Comparison of ENCODE assay signal across 22 cellular contexts in the genomic region with DNA sequence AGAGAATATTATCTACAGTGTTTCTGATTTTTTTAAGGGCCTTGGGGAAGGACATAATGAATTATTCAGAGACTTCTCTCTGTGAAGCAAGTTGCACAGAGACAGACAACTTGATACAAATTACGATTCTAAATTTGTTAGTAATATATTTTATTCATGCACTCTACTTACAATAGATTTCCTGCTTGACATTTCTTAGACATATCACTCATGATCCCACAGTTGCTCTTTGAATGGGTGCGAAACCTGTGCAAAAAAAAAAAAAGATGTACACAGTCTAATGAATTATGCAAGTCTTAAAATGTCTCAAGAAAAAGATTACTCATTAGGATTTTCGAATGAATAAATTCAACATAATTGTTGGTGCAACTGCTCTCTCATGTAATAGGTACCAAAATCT.
"Had no signal": no experiment of that assay in that cellular context is flagged by ENCODE, and none has a peak within 500 bp of the region (broad histone marks: within the 10 kb centered on the region; RNA-seq: fewer than 3 reads in every experiment).

No MANE protein-coding gene starts in this region.

- H3K4me3 Mint-ChIP-seq: effector memory CD8-positive, alpha-beta T cell; naive thymus-derived CD8-positive, alpha-beta T cell; nephron progenitor cell; stimulated activated memory B cell treated with anti-CD40 and anti-IgM and Interleukin-4, amounts not matched to agents 10 μg/mL and 1 μg/mL and 100 μg/mL, for 72 hours; stimulated activated naive CD8-positive, alpha-beta T cell treated with anti-CD3 and anti-CD28 coated beads, Interleukin-15, Interleukin-2, amounts not matched to agents 100 ng/mL and 50 ng/mL, for 24 hours had no signal

- H3K4me1 Mint-ChIP-seq: nephron progenitor cell; stimulated activated memory B cell treated with anti-CD40 and anti-IgM and Interleukin-4, amounts not matched to agents 10 μg/mL and 1 μg/mL and 100 μg/mL, for 72 hours had no signal

- H3K36me3 Mint-ChIP-seq: stimulated activated memory B cell treated with anti-CD40 and anti-IgM and Interleukin-4, amounts not matched to agents 10 μg/mL and 1 μg/mL and 100 μg/mL, for 72 hours had no signal

- H3K27ac ChIP-seq: esophagus squamous epithelium, gastrocnemius medialis, lower lobe of right lung, ovary, psoas muscle, sigmoid colon, thoracic aorta, tibial nerve, upper lobe of left lung had no signal

- H3K36me3 ChIP-seq: esophagus squamous epithelium, gastrocnemius medialis, lower lobe of right lung, ovary, sigmoid colon, thoracic aorta, tibial nerve, upper lobe of left lung had no signal

- DNase-seq: cortex of kidney; effector memory CD8-positive, alpha-beta T cell; erythroblast; esophagus squamous epithelium; gastrocnemius medialis; left ventricle myocardium superior; lower lobe of right lung; naive thymus-derived CD8-positive, alpha-beta T cell; nephron progenitor cell; occipital lobe; ovary; posterior cingulate gyrus; psoas muscle; right cardiac atrium; sigmoid colon; stimulated activated CD4-positive, alpha-beta T cell treated with anti-CD3 and anti-CD28 coated beads, Interleukin-2, amount 100 ng/mL, for 24 hours; stimulated activated CD4-positive, alpha-beta T cell treated with anti-CD3 and anti-CD28 coated beads, Interleukin-4, amount 100 ng/mL, for 24 hours; upper lobe of left lung had no signal

- H3K27me3 ChIP-seq: esophagus squamous epithelium, gastrocnemius medialis, ovary, sigmoid colon, tibial nerve, upper lobe of left lung had no signal

- H3K4me3 ChIP-seq: esophagus squamous epithelium, gastrocnemius medialis, lower lobe of right lung, ovary, psoas muscle, sigmoid colon, thoracic aorta, tibial nerve, upper lobe of left lung had no signal

- H3K9me3 Mint-ChIP-seq: effector memory CD8-positive, alpha-beta T cell; naive thymus-derived CD8-positive, alpha-beta T cell; stimulated activated naive CD8-positive, alpha-beta T cell treated with anti-CD3 and anti-CD28 coated beads, Interleukin-15, Interleukin-2, amounts not matched to agents 100 ng/mL and 50 ng/mL, for 24 hours had no signal

- ATAC-seq: effector memory CD8-positive, alpha-beta T cell; gastrocnemius medialis; left ventricle myocardium superior; lower lobe of right lung; naive thymus-derived CD8-positive, alpha-beta T cell; psoas muscle; right cardiac atrium; stimulated activated memory B cell treated with anti-CD40 and anti-IgM and Interleukin-4, amounts not matched to agents 10 μg/mL and 1 μg/mL and 100 μg/mL, for 72 hours had no signal

- H3K27ac Mint-ChIP-seq: effector memory CD8-positive, alpha-beta T cell; nephron progenitor cell; stimulated activated memory B cell treated with anti-CD40 and anti-IgM and Interleukin-4, amounts not matched to agents 10 μg/mL and 1 μg/mL and 100 μg/mL, for 72 hours; stimulated activated naive CD8-positive, alpha-beta T cell treated with anti-CD3 and anti-CD28 coated beads, Interleukin-15, Interleukin-2, amounts not matched to agents 100 ng/mL and 50 ng/mL, for 24 hours had no signal

- H3K27me3 Mint-ChIP-seq: effector memory CD8-positive, alpha-beta T cell; naive thymus-derived CD8-positive, alpha-beta T cell; stimulated activated naive CD8-positive, alpha-beta T cell treated with anti-CD3 and anti-CD28 coated beads, Interleukin-15, Interleukin-2, amounts not matched to agents 100 ng/mL and 50 ng/mL, for 24 hours had no signal

- H3K4me1 ChIP-seq: esophagus squamous epithelium, gastrocnemius medialis, lower lobe of right lung, psoas muscle, upper lobe of left lung had no signal

- H3K9me3 ChIP-seq: esophagus squamous epithelium, gastrocnemius medialis, lower lobe of right lung, ovary, psoas muscle, thoracic aorta, tibial nerve, upper lobe of left lung had no signal
